In genomic region chr14:89588840-89589296, GRCh38 we compare ENCODE assay signal across 17 cellular contexts.
DNase-seq lines count a peak whose midpoint lies in the region; ATAC-seq, FAIRE-seq and TF ChIP-seq lines count a peak whose summit lies in the region.
"Had no signal": no experiment of that assay in that cellular context is flagged by ENCODE, and none has a peak within 500 bp of the region (broad histone marks: within the 10 kb centered on the region; RNA-seq: fewer than 3 reads in every experiment).

No MANE protein-coding gene starts in this region.

- POLR2A ChIA-PET in naive thymus-derived CD8-positive, alpha-beta T cell (lab: Charles Lee): interaction anchor here (0.7 kb wide), 1 partner anchor 250 kb away, joined by 3 read pairs; no protein-coding TSS in a partner anchor

- intact Hi-C loops in ovary (cut with DNase I): no loop called here

- peak; percentile 49 for FAIRE-seq in astrocyte (lab: Jason Lieb, UNC)

- ATAC-seq in HG02610 (IDR thresholded peaks at IDR 0.05; ENCODE audit: unreplicated experiment): peak; percentile 49
- ATAC-seq in naive thymus-derived CD8-positive, alpha-beta T cell: no peak
- ATAC-seq in GM18873 (IDR thresholded peaks at IDR 0.05; ENCODE audit: low FRiP score, unreplicated experiment): no peak

- H3K27ac ChIP-seq in astrocyte (ENCODE audit: low read depth, low read length) (no peak overlapping the region), ovary (no peak overlapping the region)
- H3K27ac ChIP-seq: 22Rv1 had no signal

- peaks cover 22% of the 10 kb centered on the region for H3K36me3 Mint-ChIP-seq in astrocyte (ENCODE audit: low read depth, unreplicated experiment)
- H3K36me3 Mint-ChIP-seq in naive thymus-derived CD8-positive, alpha-beta T cell: peaks cover 21 to 36% (median 30%) of the 10 kb centered on the region in 3 donors

- H3K4me2 ChIP-seq in astrocyte (ENCODE audit: low read length): no peak overlapping the region

- TF ChIP-seq CTCF in astrocyte (IDR thresholded peaks at IDR 0.05; ENCODE audit: insufficient read depth, low read depth, low read length): no peak
- no peak for TF ChIP-seq CTCF in ovary (IDR thresholded peaks at IDR 0.05)

- peaks cover 44% of the 10 kb centered on the region for H3K79me2 ChIP-seq in astrocyte (ENCODE audit: insufficient read depth, low read length)

- H3K27me3 ChIP-seq in astrocyte (ENCODE audit: insufficient read depth, low read length) (no peaks in the 10 kb centered on the region), ovary (no peaks in the 10 kb centered on the region)
- H3K27me3 ChIP-seq: BE2C had no signal

- TF ChIP-seq POLR2A in ovary (IDR thresholded peaks at IDR 0.05): no peak

- H3K4me1 Mint-ChIP-seq in astrocyte (ENCODE audit: low read depth, unreplicated experiment): peaks cover 6% of the 10 kb centered on the region
- H3K4me1 Mint-ChIP-seq in naive thymus-derived CD8-positive, alpha-beta T cell: peaks cover 36 to 80% (median 77%) of the 10 kb centered on the region in 4 donors

- peaks cover 9% of the 10 kb centered on the region for H3K9me3 Mint-ChIP-seq in astrocyte (ENCODE audit: unreplicated experiment)
- peaks cover 3 to 19% (median 10%) of the 10 kb centered on the region in 9 donors for H3K9me3 Mint-ChIP-seq in naive thymus-derived CD8-positive, alpha-beta T cell

- no peaks in the 10 kb centered on the region for H3K36me3 ChIP-seq in astrocyte (ENCODE audit: insufficient read depth, low read length)
- no peaks in the 10 kb centered on the region for H3K36me3 ChIP-seq in ovary
- H3K36me3 ChIP-seq: BE2C had no signal

- no peaks in the 10 kb centered on the region for H3K27me3 Mint-ChIP-seq in astrocyte (ENCODE audit: low read depth, unreplicated experiment)
- H3K27me3 Mint-ChIP-seq in naive thymus-derived CD8-positive, alpha-beta T cell: no peaks in the 10 kb centered on the region
- H3K27me3 Mint-ChIP-seq: type B pancreatic cell had no signal

- peak; percentile 4 for DNase-seq in DMS53 (lab: John Stamatoyannopoulos, UW)
- DNase-seq in DMS53 treated with DMSO at 0.1 percent for 48 hours (lab: John Stamatoyannopoulos, UW; ENCODE audit: unreplicated experiment): no peak
- no peak for DNase-seq in astrocyte (ENCODE audit: low read depth)
- DNase-seq in naive thymus-derived CD8-positive, alpha-beta T cell: no peak
- DNase-seq in ovary: no peak
- DNase-seq in UCSD-AML1 (lab: John Stamatoyannopoulos, UW; ENCODE audit: unreplicated experiment): no peak
- DNase-seq: activated CD4-positive, CD25-positive, alpha-beta regulatory T cell; BE2C; Karpas-422; left ventricle myocardium superior; NCI-H1092; NCI-H524; T-helper 2 cell had no signal

- H3K9me3 ChIP-seq in astrocyte (ENCODE audit: insufficient read depth, low read depth, low read length) (no peaks in the 10 kb centered on the region), ovary (no peaks in the 10 kb centered on the region)

- H3K4me3 Mint-ChIP-seq in astrocyte (ENCODE audit: unreplicated experiment): no peak overlapping the region
- H3K4me3 Mint-ChIP-seq in naive thymus-derived CD8-positive, alpha-beta T cell: peak overlapping the region in 3 of 10 donors; percentile 1 to 50 (median 20)
- H3K4me3 Mint-ChIP-seq: type B pancreatic cell had no signal

- no peak overlapping the region for H3K9ac ChIP-seq in astrocyte (ENCODE audit: low read length)

- TF ChIP-seq EP300 in ovary (IDR thresholded peaks at IDR 0.05): no peak

- H3K4me3 ChIP-seq in astrocyte (ENCODE audit: insufficient read depth, low read depth, low read length) (no peak overlapping the region), ovary (no peak overlapping the region)

- WGBS in ovary, 3 donors: 9 to 11% (median 10%) methylated on average over 1 of the region's 1 CpG

- H3K4me1 ChIP-seq in astrocyte (ENCODE audit: insufficient read depth, low read length): no peaks in the 10 kb centered on the region
- H3K4me1 ChIP-seq in ovary (ENCODE audit: insufficient read depth): peaks cover 4% of the 10 kb centered on the region
- H3K4me1 ChIP-seq: BE2C had no signal

- no peak overlapping the region for H2AFZ ChIP-seq in astrocyte (ENCODE audit: low read depth, low read length)

- no peak overlapping the region for H3K27ac Mint-ChIP-seq in astrocyte (ENCODE audit: unreplicated experiment)
- peak overlapping the region in 8 of 10 donors; percentile 16 to 79 (median 60) for H3K27ac Mint-ChIP-seq in naive thymus-derived CD8-positive, alpha-beta T cell
- H3K27ac Mint-ChIP-seq: type B pancreatic cell had no signal

- H4K20me1 ChIP-seq in astrocyte (ENCODE audit: insufficient read depth, low read length): peaks cover 37% of the 10 kb centered on the region
